Comparison of ENCODE assay signal across 1 cellular context in the genomic region with DNA sequence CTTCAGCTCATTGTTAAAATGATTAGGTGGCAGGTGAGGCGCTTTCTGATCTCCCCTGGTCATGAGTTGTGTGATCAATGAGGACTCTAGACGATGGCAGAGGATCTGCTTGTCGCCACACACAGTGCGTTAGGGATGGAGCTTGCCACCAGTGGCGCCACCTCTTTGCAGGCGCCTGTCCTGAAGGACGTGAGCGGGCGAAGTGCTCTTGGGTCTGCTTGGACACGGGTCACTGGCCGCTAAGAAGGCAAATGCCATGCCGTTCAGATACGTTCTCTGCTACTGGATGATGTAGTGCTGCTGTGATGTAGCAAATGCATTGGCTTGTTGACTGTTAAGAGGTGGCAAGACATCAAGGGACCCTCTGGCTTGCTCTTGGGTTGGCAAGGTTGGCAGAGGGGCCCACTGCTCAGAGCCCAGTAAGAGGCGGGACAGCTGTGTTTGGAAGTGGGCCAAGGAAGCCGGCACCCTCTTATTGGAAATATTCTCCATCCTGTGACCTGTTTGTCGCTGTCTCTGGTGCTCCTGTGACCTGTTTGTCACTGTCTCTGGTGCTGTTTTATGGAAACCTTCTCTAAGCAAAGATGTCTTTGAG.
TF ChIP-seq lines count a peak whose summit lies in the region.

No MANE protein-coding gene starts in this region.

TF ChIP-seq in HEK293, 187 proteins besides CTCF, POLR2A, EP300 and RAD21 (continued from another document):
- TF ChIP-seq, protein P1, sequence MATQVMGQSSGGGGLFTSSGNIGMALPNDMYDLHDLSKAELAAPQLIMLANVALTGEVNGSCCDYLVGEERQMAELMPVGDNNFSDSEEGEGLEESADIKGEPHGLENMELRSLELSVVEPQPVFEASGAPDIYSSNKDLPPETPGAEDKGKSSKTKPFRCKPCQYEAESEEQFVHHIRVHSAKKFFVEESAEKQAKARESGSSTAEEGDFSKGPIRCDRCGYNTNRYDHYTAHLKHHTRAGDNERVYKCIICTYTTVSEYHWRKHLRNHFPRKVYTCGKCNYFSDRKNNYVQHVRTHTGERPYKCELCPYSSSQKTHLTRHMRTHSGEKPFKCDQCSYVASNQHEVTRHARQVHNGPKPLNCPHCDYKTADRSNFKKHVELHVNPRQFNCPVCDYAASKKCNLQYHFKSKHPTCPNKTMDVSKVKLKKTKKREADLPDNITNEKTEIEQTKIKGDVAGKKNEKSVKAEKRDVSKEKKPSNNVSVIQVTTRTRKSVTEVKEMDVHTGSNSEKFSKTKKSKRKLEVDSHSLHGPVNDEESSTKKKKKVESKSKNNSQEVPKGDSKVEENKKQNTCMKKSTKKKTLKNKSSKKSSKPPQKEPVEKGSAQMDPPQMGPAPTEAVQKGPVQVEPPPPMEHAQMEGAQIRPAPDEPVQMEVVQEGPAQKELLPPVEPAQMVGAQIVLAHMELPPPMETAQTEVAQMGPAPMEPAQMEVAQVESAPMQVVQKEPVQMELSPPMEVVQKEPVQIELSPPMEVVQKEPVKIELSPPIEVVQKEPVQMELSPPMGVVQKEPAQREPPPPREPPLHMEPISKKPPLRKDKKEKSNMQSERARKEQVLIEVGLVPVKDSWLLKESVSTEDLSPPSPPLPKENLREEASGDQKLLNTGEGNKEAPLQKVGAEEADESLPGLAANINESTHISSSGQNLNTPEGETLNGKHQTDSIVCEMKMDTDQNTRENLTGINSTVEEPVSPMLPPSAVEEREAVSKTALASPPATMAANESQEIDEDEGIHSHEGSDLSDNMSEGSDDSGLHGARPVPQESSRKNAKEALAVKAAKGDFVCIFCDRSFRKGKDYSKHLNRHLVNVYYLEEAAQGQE (tag by site-specific recombination; IDR thresholded peaks at IDR 0.05), result peak; percentile 90
